In the genomic region with DNA sequence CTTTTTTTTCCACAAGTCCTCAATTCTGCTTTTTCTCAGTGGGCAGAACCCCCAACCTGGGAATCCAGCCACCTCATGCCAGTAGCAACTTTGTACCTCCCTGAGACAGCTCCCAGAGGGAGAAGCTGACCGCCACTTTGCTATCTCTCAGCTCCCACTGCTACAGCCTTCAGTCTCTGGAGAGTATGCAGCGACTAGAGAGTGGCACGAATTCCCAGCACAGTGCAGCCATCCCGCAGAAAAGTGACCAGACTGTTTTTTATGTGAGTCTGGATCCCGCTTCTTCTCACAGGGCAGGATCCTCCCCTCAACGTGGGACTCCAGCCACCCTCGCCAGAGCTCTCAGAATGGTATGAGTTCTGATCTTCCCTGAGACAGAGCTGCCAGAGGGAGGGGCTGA, we compare ENCODE assay signal across 32 cellular contexts.
"Had no signal": no experiment of that assay in that cellular context is flagged by ENCODE, and none has a peak within 500 bp of the region (broad histone marks: within the 10 kb centered on the region; RNA-seq: fewer than 3 reads in every experiment).

No MANE protein-coding gene starts in this region.

- H3K27ac Mint-ChIP-seq: activated B cell treated with CpG ODN at 0.5 μM for 24 hours; activated CD4-positive, alpha-beta memory T cell treated with anti-CD3 and anti-CD28 coated beads for 36 hours; activated CD4-positive, alpha-beta T cell treated with anti-CD3 and anti-CD28 coated beads, Interleukin-2, amount 10 ng/mL, durations not matched to agents 24 days and 14 days; activated CD8-positive, alpha-beta T cell treated with anti-CD3 and anti-CD28 coated beads for 36 hours; activated naive CD4-positive, alpha-beta T cell treated with anti-CD3 and anti-CD28 coated beads, Interleukin-2, amount 10 ng/mL, durations not matched to agents 7 days and 5 days; activated naive CD4-positive, alpha-beta T cell treated with anti-CD3 and anti-CD28 coated beads, Interleukin-2, amount 50 U/mL, for 24 hours; activated naive CD8-positive, alpha-beta T cell; activated naive CD8-positive, alpha-beta T cell treated with anti-CD3 and anti-CD28 coated beads, Interleukin-2, amount 10 ng/mL, durations not matched to agents 7 days and 5 days; activated naive CD8-positive, alpha-beta T cell treated with anti-CD3 and anti-CD28 coated beads, Interleukin-2, amount 50 U/mL, for 24 hours; activated T-helper 2 cell treated with anti-CD3 and anti-CD28 coated beads, Interferon-gamma antibody, Interleukin-2, Interleukin-4, amounts not matched to agents 10 μg/mL and 5 μg/mL and 100 μg/mL, durations not matched to agents 14 hours and 24 hours and 36 hours; brain; T-cell; T-helper 2 cell treated with Interferon-gamma antibody and Interleukin-4, amounts not matched to agents 5 μg/mL and 100 μg/mL, for 36 hours had no signal

- DNase-seq: activated B cell treated with CpG ODN at 0.5 μM for 24 hours; activated CD4-positive, alpha-beta memory T cell treated with anti-CD3 and anti-CD28 coated beads for 36 hours; activated CD4-positive, alpha-beta T cell treated with anti-CD3 and anti-CD28 coated beads for 4 hours; activated CD4-positive, alpha-beta T cell treated with anti-CD3 and anti-CD28 coated beads, Interleukin-2, amount 10 ng/mL, durations not matched to agents 24 days and 14 days; activated CD4-positive, alpha-beta T cell treated with anti-CD3 and anti-CD28 coated beads, Interleukin-2, amount 50 U/mL, for 1 hour; activated CD4-positive, alpha-beta T cell treated with anti-CD3 and anti-CD28 coated beads, Interleukin-2, amount 50 U/mL, for 4 hours; activated CD4-positive, CD25-positive, alpha-beta regulatory T cell treated with anti-CD3 and anti-CD28 coated beads, Interleukin-2, amount 50 U/mL, for 72 hours; activated CD8-positive, alpha-beta memory T cell treated with anti-CD3 and anti-CD28 coated beads, Interleukin-2, amount 50 U/mL, for 4 hours; activated CD8-positive, alpha-beta T cell treated with anti-CD3 and anti-CD28 coated beads for 36 hours; activated effector memory CD4-positive, alpha-beta T cell treated with Interleukin-2 at 50 U/mL for 16 hours; activated naive CD4-positive, alpha-beta T cell treated with anti-CD3 and anti-CD28 coated beads, Interleukin-2, amount 10 ng/mL, durations not matched to agents 7 days and 5 days; activated naive CD4-positive, alpha-beta T cell treated with Interleukin-2 at 50 U/mL for 16 hours; activated naive CD8-positive, alpha-beta T cell treated with anti-CD3 and anti-CD28 coated beads, Interleukin-2, amount 10 ng/mL, durations not matched to agents 7 days and 5 days; activated naive CD8-positive, alpha-beta T cell treated with anti-CD3 and anti-CD28 coated beads, Interleukin-2, amount 50 U/mL, for 24 hours; activated T-cell treated with anti-CD3 and anti-CD28 coated beads for 4 hours; activated T-cell treated with anti-CD3 and anti-CD28 coated beads, Interleukin-2, amount 50 U/mL, for 1 hour; activated T-cell treated with anti-CD3 and anti-CD28 coated beads, Interleukin-2, amount 50 U/mL, for 4 hours; amygdala; anterior cingulate cortex; cerebellar nuclear complex; T-cell; T-helper 2 cell; T-helper 9 cell had no signal

- H3K9me3 ChIP-seq: ascending aorta had no signal

- ATAC-seq: activated CD8-positive, alpha-beta T cell treated with anti-CD3 and anti-CD28 coated beads for 36 hours; activated naive CD8-positive, alpha-beta T cell treated with anti-CD3 and anti-CD28 coated beads, Interleukin-2, amount 50 U/mL, for 24 hours; activated T-cell treated with anti-CD3 and anti-CD28 coated beads, Interleukin-2, amount 50 U/mL, for 4 hours; T-cell had no signal

- H3K4me3 ChIP-seq: ascending aorta, cardiac muscle cell had no signal

- H3K4me3 Mint-ChIP-seq: activated B cell treated with CpG ODN at 0.5 μM for 24 hours; activated CD4-positive, alpha-beta memory T cell treated with anti-CD3 and anti-CD28 coated beads for 36 hours; activated CD4-positive, alpha-beta T cell treated with anti-CD3 and anti-CD28 coated beads, Interleukin-2, amount 10 ng/mL, durations not matched to agents 24 days and 14 days; activated CD8-positive, alpha-beta T cell treated with anti-CD3 and anti-CD28 coated beads for 36 hours; activated naive CD4-positive, alpha-beta T cell treated with anti-CD3 and anti-CD28 coated beads, Interleukin-2, amount 10 ng/mL, durations not matched to agents 7 days and 5 days; activated naive CD4-positive, alpha-beta T cell treated with anti-CD3 and anti-CD28 coated beads, Interleukin-2, amount 50 U/mL, for 24 hours; activated naive CD8-positive, alpha-beta T cell; activated naive CD8-positive, alpha-beta T cell treated with anti-CD3 and anti-CD28 coated beads, Interleukin-2, amount 10 ng/mL, durations not matched to agents 7 days and 5 days; activated naive CD8-positive, alpha-beta T cell treated with anti-CD3 and anti-CD28 coated beads, Interleukin-2, amount 50 U/mL, for 24 hours; activated T-cell treated with anti-CD3 and anti-CD28 coated beads, Interleukin-2, amount 50 U/mL, for 4 hours; brain; central memory CD8-positive, alpha-beta T cell; T-cell; T-helper 2 cell treated with Interferon-gamma antibody and Interleukin-4, amounts not matched to agents 5 μg/mL and 100 μg/mL, for 36 hours had no signal

- H3K4me1 ChIP-seq: ascending aorta had no signal

- H3K9me3 Mint-ChIP-seq: activated CD4-positive, alpha-beta memory T cell treated with anti-CD3 and anti-CD28 coated beads for 36 hours; activated CD4-positive, alpha-beta T cell treated with anti-CD3 and anti-CD28 coated beads, Interleukin-2, amount 10 ng/mL, durations not matched to agents 24 days and 14 days; activated naive CD4-positive, alpha-beta T cell treated with anti-CD3 and anti-CD28 coated beads, Interleukin-2, amount 10 ng/mL, durations not matched to agents 7 days and 5 days; activated naive CD4-positive, alpha-beta T cell treated with anti-CD3 and anti-CD28 coated beads, Interleukin-2, amount 50 U/mL, for 24 hours; activated naive CD8-positive, alpha-beta T cell treated with anti-CD3 and anti-CD28 coated beads, Interleukin-2, amount 10 ng/mL, durations not matched to agents 7 days and 5 days; activated naive CD8-positive, alpha-beta T cell treated with anti-CD3 and anti-CD28 coated beads, Interleukin-2, amount 50 U/mL, for 24 hours; activated T-cell treated with anti-CD3 and anti-CD28 coated beads, Interleukin-2, amount 50 U/mL, for 4 hours; activated T-helper 2 cell treated with anti-CD3 and anti-CD28 coated beads, Interferon-gamma antibody, Interleukin-2, Interleukin-4, amounts not matched to agents 10 μg/mL and 5 μg/mL and 100 μg/mL, durations not matched to agents 14 hours and 24 hours and 36 hours; brain; central memory CD8-positive, alpha-beta T cell had no signal

- H3K27me3 ChIP-seq: ascending aorta, cardiac muscle cell had no signal

- H3K27me3 Mint-ChIP-seq: activated B cell treated with CpG ODN at 0.5 μM for 24 hours; activated CD4-positive, alpha-beta memory T cell treated with anti-CD3 and anti-CD28 coated beads for 36 hours; activated CD4-positive, alpha-beta T cell treated with anti-CD3 and anti-CD28 coated beads, Interleukin-2, amount 10 ng/mL, durations not matched to agents 24 days and 14 days; activated CD8-positive, alpha-beta T cell treated with anti-CD3 and anti-CD28 coated beads for 36 hours; activated naive CD4-positive, alpha-beta T cell treated with anti-CD3 and anti-CD28 coated beads, Interleukin-2, amount 10 ng/mL, durations not matched to agents 7 days and 5 days; activated naive CD4-positive, alpha-beta T cell treated with anti-CD3 and anti-CD28 coated beads, Interleukin-2, amount 50 U/mL, for 24 hours; activated naive CD8-positive, alpha-beta T cell; activated naive CD8-positive, alpha-beta T cell treated with anti-CD3 and anti-CD28 coated beads, Interleukin-2, amount 10 ng/mL, durations not matched to agents 7 days and 5 days; activated naive CD8-positive, alpha-beta T cell treated with anti-CD3 and anti-CD28 coated beads, Interleukin-2, amount 50 U/mL, for 24 hours; brain; central memory CD8-positive, alpha-beta T cell; T-cell had no signal

- H3K36me3 ChIP-seq: ascending aorta, cardiac muscle cell had no signal

- H3K4me1 Mint-ChIP-seq: activated B cell treated with CpG ODN at 0.5 μM for 24 hours; activated CD4-positive, alpha-beta T cell treated with anti-CD3 and anti-CD28 coated beads, Interleukin-2, amount 10 ng/mL, durations not matched to agents 24 days and 14 days; activated naive CD4-positive, alpha-beta T cell treated with anti-CD3 and anti-CD28 coated beads, Interleukin-2, amount 10 ng/mL, durations not matched to agents 7 days and 5 days; activated naive CD4-positive, alpha-beta T cell treated with anti-CD3 and anti-CD28 coated beads, Interleukin-2, amount 50 U/mL, for 24 hours; activated naive CD8-positive, alpha-beta T cell treated with anti-CD3 and anti-CD28 coated beads, Interleukin-2, amount 10 ng/mL, durations not matched to agents 7 days and 5 days; activated naive CD8-positive, alpha-beta T cell treated with anti-CD3 and anti-CD28 coated beads, Interleukin-2, amount 50 U/mL, for 24 hours; brain; central memory CD8-positive, alpha-beta T cell; T-cell had no signal

- H3K36me3 Mint-ChIP-seq: activated CD4-positive, alpha-beta memory T cell treated with anti-CD3 and anti-CD28 coated beads for 36 hours; activated naive CD4-positive, alpha-beta T cell treated with anti-CD3 and anti-CD28 coated beads, Interleukin-2, amount 10 ng/mL, durations not matched to agents 7 days and 5 days; activated naive CD4-positive, alpha-beta T cell treated with anti-CD3 and anti-CD28 coated beads, Interleukin-2, amount 50 U/mL, for 24 hours; activated naive CD8-positive, alpha-beta T cell; activated naive CD8-positive, alpha-beta T cell treated with anti-CD3 and anti-CD28 coated beads, Interleukin-2, amount 10 ng/mL, durations not matched to agents 7 days and 5 days; brain; T-cell had no signal

- H3K27ac ChIP-seq: ascending aorta, cardiac muscle cell, VCaP had no signal
